ENCODE assay signal across 11 cellular contexts in genomic region chr7:1819258-1819841, GRCh38.
DNase-seq lines count a peak whose midpoint lies in the region; ATAC-seq and TF ChIP-seq lines count a peak whose summit lies in the region.
"Had no signal": no experiment of that assay in that cellular context is flagged by ENCODE, and none has a peak within 500 bp of the region (broad histone marks: within the 10 kb centered on the region; RNA-seq: fewer than 3 reads in every experiment).

No MANE protein-coding gene starts in this region.

- H3K27me3 ChIP-seq in sigmoid colon (peaks cover 0 to 4% (median 0%) of the 10 kb centered on the region in 3 donors), GM23338 (ENCODE audit: insufficient read depth) (no peaks in the 10 kb centered on the region)

- DNase-seq in GDM1 (lab: John Stamatoyannopoulos, UW) = peak; percentile 58
- peak; percentile 49 for DNase-seq in NCI-H69 (lab: John Stamatoyannopoulos, UW)
- peak; percentile 22 for DNase-seq in cerebellar cortex (ENCODE audit: low spot score)
- peak; percentile 54 for DNase-seq in sigmoid colon
- DNase-seq in amniotic stem cell (lab: John Stamatoyannopoulos, UW) = no peak
- no peak for DNase-seq in middle frontal gyrus (ENCODE audit: extremely low spot score, low spot score)
- DNase-seq in GM23338 (ENCODE audit: low spot score) = no peak
- DNase-seq: H9, left ventricle myocardium superior, NCI-H2029 treated with DMSO at 0.1 percent for 48 hours, SW 1271 had no signal

- H3K4me3 Mint-ChIP-seq in GM23338 = no peak overlapping the region
- H3K4me3 Mint-ChIP-seq: H9 had no signal

- TF ChIP-seq CTCF in sigmoid colon (IDR thresholded peaks at IDR 0.05) (no peak), GM23338 (conservative IDR thresholded peaks at IDR 0.05; ENCODE audit: low read depth in 2 of 2) (no peak)

- TF ChIP-seq EP300 in sigmoid colon (IDR thresholded peaks at IDR 0.05) = no peak

- H3K9me3 Mint-ChIP-seq in GM23338 = no peaks in the 10 kb centered on the region
- H3K9me3 Mint-ChIP-seq: H9 had no signal

- no peak overlapping the region for H3K4me2 ChIP-seq in GM23338

- H3K27ac ChIP-seq in sigmoid colon = no peak overlapping the region
- no peak overlapping the region for H3K27ac ChIP-seq in GM23338 (ENCODE audit: low read depth)

- no peaks in the 10 kb centered on the region for H3K36me3 Mint-ChIP-seq in GM23338 (ENCODE audit: low read depth)

- intact Hi-C loops in sigmoid colon (cut with DNase I) = loop anchor here (10.0 kb wide), 1 partner anchor 385 kb away; no protein-coding TSS in a partner anchor

- peaks cover 12% of the 10 kb centered on the region; the same call in 2 of the 3 replicates for H3K4me1 Mint-ChIP-seq in GM23338

- H3K27me3 Mint-ChIP-seq in GM23338 (ENCODE audit: insufficient read depth, low read depth, poor library complexity) = peaks cover 10% of the 10 kb centered on the region

- no peaks in the 10 kb centered on the region for H4K20me1 ChIP-seq in GM23338 (replicated peaks; ENCODE audit: insufficient read depth)

- no peaks in the 10 kb centered on the region for H3K9me2 ChIP-seq in GM23338 (ENCODE audit: insufficient read depth)

- H3K9me3 ChIP-seq in sigmoid colon = no peaks in the 10 kb centered on the region

- no peak for TF ChIP-seq POLR2A in sigmoid colon (IDR thresholded peaks at IDR 0.05)

- ATAC-seq in GM23338 = no peak
- ATAC-seq: left ventricle myocardium superior had no signal

- no peak overlapping the region for H2AFZ ChIP-seq in GM23338

- no peaks in the 10 kb centered on the region for H3K4me1 ChIP-seq in sigmoid colon
- H3K4me1 ChIP-seq in GM23338 (ENCODE audit: insufficient read depth) = no peaks in the 10 kb centered on the region

- no peaks in the 10 kb centered on the region for H3K36me3 ChIP-seq in sigmoid colon
- no peaks in the 10 kb centered on the region for H3K36me3 ChIP-seq in GM23338 (ENCODE audit: insufficient read depth)

- WGBS in sigmoid colon, 2 donors = 57 to 93% methylated on average over 26 of the region's 26 CpGs

- H3F3A ChIP-seq in GM23338 (replicated peaks; ENCODE audit: low read depth) = no peaks in the 10 kb centered on the region

- no peak overlapping the region for H3K4me3 ChIP-seq in sigmoid colon
- no peak overlapping the region for H3K4me3 ChIP-seq in GM23338

- H3K27ac Mint-ChIP-seq in GM23338 = no peak overlapping the region

- H3K79me2 ChIP-seq in GM23338 (replicated peaks; ENCODE audit: insufficient read depth) = no peaks in the 10 kb centered on the region

TF ChIP-seq in GM23338, 12 proteins besides CTCF, POLR2A, EP300 and RAD21 (continues in another document):
- TF ChIP-seq EZH2phosphoT487 (IDR thresholded peaks at IDR 0.05; ENCODE audit: unreplicated experiment) (no peak), CREB1 (CRISPR knock-in tag; IDR thresholded peaks at IDR 0.05; ENCODE audit: low read depth) (no peak), ETS1 (IDR thresholded peaks at IDR 0.05) (no peak), EZH2 (IDR thresholded peaks at IDR 0.05; ENCODE audit: low read depth, unreplicated experiment) (no peak), REST (IDR thresholded peaks at IDR 0.05; ENCODE audit: unreplicated experiment) (no peak), ZNF331 (CRISPR knock-in tag; IDR thresholded peaks at IDR 0.05; ENCODE audit: low read depth) (no peak), POLR2AphosphoS5 (IDR thresholded peaks at IDR 0.05; ENCODE audit: low read depth) (no peak), NANOG (IDR thresholded peaks at IDR 0.05; ENCODE audit: borderline replicate concordance) (no peak), STAT1 (IDR thresholded peaks at IDR 0.05; ENCODE audit: unreplicated experiment) (no peak), JUNB (IDR thresholded peaks at IDR 0.05; ENCODE audit: unreplicated experiment) (no peak), ZNF114 (CRISPR knock-in tag; IDR thresholded peaks at IDR 0.05) (no peak)

Comparison
In these comparisons a context has a peak if more than half of its experiments do, and no peak if none do; other contexts are left out.
1. DNase-seq: peak in GDM1 (single experiment), NCI-H69 (single experiment), cerebellar cortex (single experiment) and sigmoid colon (single experiment); none in amniotic stem cell (single experiment), middle frontal gyrus (single experiment) and GM23338 (single experiment).